Comparison of ENCODE assay signal across 17 cellular contexts in the genomic region with DNA sequence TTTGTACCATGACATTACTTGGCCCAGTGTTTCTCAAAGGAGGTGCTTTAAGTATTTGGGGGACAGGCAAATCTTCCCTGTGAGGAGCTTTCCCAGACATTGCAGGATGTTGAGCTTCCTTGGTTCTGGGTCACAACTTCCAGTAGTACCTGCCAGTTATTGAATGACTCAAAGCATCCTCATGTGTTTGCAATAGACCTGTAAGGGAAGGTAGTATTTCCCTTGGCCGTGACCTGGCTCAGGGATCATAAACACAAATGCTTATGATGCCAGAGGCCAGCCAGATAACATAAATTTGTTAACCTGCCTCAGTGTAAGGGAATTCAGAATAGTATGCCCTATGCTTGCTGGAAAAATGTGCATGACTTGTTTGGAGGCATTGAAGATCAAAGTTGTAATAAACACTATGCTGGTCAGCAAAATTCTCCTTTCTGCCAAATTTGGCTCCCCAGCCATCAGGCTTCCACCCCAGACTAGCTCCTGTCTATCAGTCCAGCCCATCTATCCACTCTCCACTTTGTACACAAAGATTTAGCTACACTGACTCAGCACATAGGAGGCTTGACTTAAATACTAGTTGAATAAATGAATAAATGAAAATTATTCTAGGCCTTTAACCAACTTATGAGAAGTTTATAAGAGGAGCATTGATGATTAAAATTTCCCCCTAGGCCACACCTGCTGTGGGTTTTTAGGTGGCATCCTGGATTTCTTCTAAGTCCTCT.
A peak's percentile ranks its signal among the peaks of the same experiment; 100 is the strongest.
DNase-seq lines count a peak whose midpoint lies in the region; ATAC-seq and TF ChIP-seq lines count a peak whose summit lies in the region.
"Had no signal": no experiment of that assay in that cellular context is flagged by ENCODE, and none has a peak within 500 bp of the region (broad histone marks: within the 10 kb centered on the region; RNA-seq: fewer than 3 reads in every experiment).

No MANE protein-coding gene starts in this region.

- H3K4me1 ChIP-seq in RWPE2 (ENCODE audit: insufficient read depth, poor library complexity, severe bottlenecking) (no peaks in the 10 kb centered on the region), trophoblast cell (ENCODE audit: control insufficient read depth in 1 of 2, insufficient read depth in 2 of 2, low read length in 2 of 2) (no peaks in the 10 kb centered on the region), mesendoderm (ENCODE audit: control insufficient read depth, low read depth, low read length) (no peaks in the 10 kb centered on the region)

- no CpG with 5 or more reads among the region's 1 CpG for WGBS in trophoblast cell (ENCODE audit: extremely low coverage, insufficient coverage, insufficient read length)
- no CpG with 5 or more reads among the region's 1 CpG for WGBS in mesendoderm (ENCODE audit: extremely low coverage, insufficient coverage, low lambda C conversion rate)

- peak overlapping the region; percentile 18 for H3K27ac Mint-ChIP-seq in glutamatergic neuron (ENCODE audit: unreplicated experiment)
- no peak overlapping the region for H3K27ac Mint-ChIP-seq in CD4-positive, alpha-beta T cell
- H3K27ac Mint-ChIP-seq: H9, IgD-negative memory B cell had no signal

- H2BK120ac ChIP-seq in trophoblast cell (ENCODE audit: insufficient read depth, low read length, poor library complexity) (no peak overlapping the region), mesendoderm (ENCODE audit: low read depth, low read length) (no peak overlapping the region)

- CTCF ChIA-PET in CD4-positive, alpha-beta T cell (lab: Charles Lee) = no interaction called here

- TF ChIP-seq CTCF in RWPE2 (IDR thresholded peaks at IDR 0.05; ENCODE audit: poor library complexity, severe bottlenecking) (no peak), glutamatergic neuron (IDR thresholded peaks at IDR 0.05; ENCODE audit: partially characterized antibody, unreplicated experiment) (no peak)
- TF ChIP-seq CTCF in CD4-positive, alpha-beta T cell (IDR thresholded peaks at IDR 0.05) = no peak

- H3K4me1 Mint-ChIP-seq in glutamatergic neuron (ENCODE audit: low read depth, unreplicated experiment) = peaks cover 59% of the 10 kb centered on the region
- no peaks in the 10 kb centered on the region for H3K4me1 Mint-ChIP-seq in CD4-positive, alpha-beta T cell (ENCODE audit: low read depth)
- H3K4me1 Mint-ChIP-seq: CD4-positive, alpha-beta memory T cell; H9; IgD-negative memory B cell had no signal

- no peak overlapping the region for H2BK12ac ChIP-seq in trophoblast cell (ENCODE audit: low read length)

- no peak overlapping the region for H4K8ac ChIP-seq in trophoblast cell (ENCODE audit: low read depth, low read length)
- H4K8ac ChIP-seq in mesendoderm (ENCODE audit: low read depth, low read length) = no peak overlapping the region

- no peaks in the 10 kb centered on the region for H3K27me3 ChIP-seq in RWPE2 (ENCODE audit: insufficient read depth, poor library complexity, severe bottlenecking)
- H3K27me3 ChIP-seq in trophoblast cell (ENCODE audit: insufficient read depth, low read length) = no peaks in the 10 kb centered on the region
- H3K27me3 ChIP-seq in mesendoderm (ENCODE audit: insufficient read depth, low read length, poor library complexity) = no peaks in the 10 kb centered on the region
- H3K27me3 ChIP-seq in CD4-positive, alpha-beta T cell (ENCODE audit: control insufficient read depth, insufficient read depth, low read length) = no peaks in the 10 kb centered on the region

- no peak overlapping the region for H3K56ac ChIP-seq in mesendoderm (ENCODE audit: low read length)

- peaks cover 1% of the 10 kb centered on the region for H3K9me3 Mint-ChIP-seq in glutamatergic neuron (ENCODE audit: unreplicated experiment)
- H3K9me3 Mint-ChIP-seq in CD4-positive, alpha-beta T cell = no peaks in the 10 kb centered on the region
- H3K9me3 Mint-ChIP-seq: H9, IgD-negative memory B cell had no signal

- no peak overlapping the region for H2AFZ ChIP-seq in trophoblast cell (ENCODE audit: insufficient read depth, low read length, poor library complexity)

- no peak overlapping the region for H3K4ac ChIP-seq in trophoblast cell (ENCODE audit: low read depth, low read length)
- no peak overlapping the region for H3K4ac ChIP-seq in mesendoderm (ENCODE audit: low read depth, low read length)

- H3K79me2 ChIP-seq in trophoblast cell (ENCODE audit: control insufficient read depth, insufficient read depth, low read length, poor library complexity) = no peaks in the 10 kb centered on the region
- H3K79me2 ChIP-seq in mesendoderm (ENCODE audit: control insufficient read depth, insufficient read depth, low read length) = no peaks in the 10 kb centered on the region

- H4K12ac ChIP-seq in trophoblast cell (ENCODE audit: low read depth, low read length) = no peak overlapping the region

- H2AK5ac ChIP-seq in trophoblast cell (ENCODE audit: low read length) = no peak overlapping the region
- no peak overlapping the region for H2AK5ac ChIP-seq in mesendoderm (ENCODE audit: low read length)

- H2BK5ac ChIP-seq in trophoblast cell (ENCODE audit: low read depth, low read length, poor library complexity) (no peak overlapping the region), mesendoderm (ENCODE audit: low read length) (no peak overlapping the region)

- H3K9ac ChIP-seq in trophoblast cell (ENCODE audit: low read length) = no peak overlapping the region
- H3K9ac ChIP-seq in mesendoderm (ENCODE audit: low read length) = no peak overlapping the region

- no peak overlapping the region for H3K4me3 Mint-ChIP-seq in glutamatergic neuron (ENCODE audit: unreplicated experiment)
- no peak overlapping the region for H3K4me3 Mint-ChIP-seq in CD4-positive, alpha-beta T cell
- H3K4me3 Mint-ChIP-seq: CD4-positive, alpha-beta memory T cell; H9; IgD-negative memory B cell had no signal

- H3K4me3 ChIP-seq in RWPE2 (ENCODE audit: severe bottlenecking) (no peak overlapping the region), trophoblast cell (ENCODE audit: low read depth, low read length) (no peak overlapping the region), mesendoderm (ENCODE audit: low read length) (no peak overlapping the region)

- H3K27me3 Mint-ChIP-seq in glutamatergic neuron (ENCODE audit: unreplicated experiment) = peaks cover 5% of the 10 kb centered on the region
- H3K27me3 Mint-ChIP-seq in CD4-positive, alpha-beta T cell = no peaks in the 10 kb centered on the region
- H3K27me3 Mint-ChIP-seq: CD4-positive, alpha-beta memory T cell; IgD-negative memory B cell had no signal

- no peak overlapping the region for H3K27ac ChIP-seq in RWPE2 (ENCODE audit: poor library complexity, severe bottlenecking)
- no peak overlapping the region for H3K27ac ChIP-seq in trophoblast cell (ENCODE audit: low read depth, low read length)
- H3K27ac ChIP-seq in mesendoderm (ENCODE audit: low read depth, low read length) = no peak overlapping the region
- no peak overlapping the region for H3K27ac ChIP-seq in CD4-positive, alpha-beta T cell (ENCODE audit: low read depth, low read length)
- H3K27ac ChIP-seq: C4-2B had no signal

- no peak overlapping the region for H4K5ac ChIP-seq in mesendoderm (ENCODE audit: low read length)

- no peak overlapping the region for H3K23ac ChIP-seq in trophoblast cell (ENCODE audit: low read length)
- no peak overlapping the region for H3K23ac ChIP-seq in mesendoderm (ENCODE audit: low read length)

- DNase-seq in RWPE2 (ENCODE audit: low spot score) (no peak), dermis blood vessel endothelial cell (peak; percentile 46), glutamatergic neuron (no peak), trophoblast cell (peak; percentile 48 to 80), mesendoderm (no peak)
- no peak for DNase-seq in CD4-positive, alpha-beta T cell
- no peak for DNase-seq in activated CD8-positive, alpha-beta memory T cell treated with anti-CD3 and anti-CD28 coated beads, Interleukin-2, amount 50 U/mL, for 4 hours
- DNase-seq: AML-193; CD4-positive, alpha-beta memory T cell; DMS153; DMS79; GDM1; H9 had no signal

- H3K9me3 ChIP-seq in RWPE2 (ENCODE audit: severe bottlenecking) (no peaks in the 10 kb centered on the region), trophoblast cell (ENCODE audit: insufficient read depth, low read depth, low read length) (no peaks in the 10 kb centered on the region)
- no peaks in the 10 kb centered on the region for H3K9me3 ChIP-seq in CD4-positive, alpha-beta T cell (ENCODE audit: control insufficient read depth, low read length)

- no peak overlapping the region for H4K91ac ChIP-seq in trophoblast cell (ENCODE audit: low read depth, low read length)

- H3K36me3 ChIP-seq in RWPE2 (ENCODE audit: low read depth) (no peaks in the 10 kb centered on the region), trophoblast cell (ENCODE audit: control insufficient read depth in 1 of 2, insufficient read depth in 2 of 2, low read length in 2 of 2) (no peaks in the 10 kb centered on the region), mesendoderm (ENCODE audit: control insufficient read depth, insufficient read depth, low read length) (no peaks in the 10 kb centered on the region)

- H3K36me3 Mint-ChIP-seq in glutamatergic neuron (ENCODE audit: unreplicated experiment) = no peaks in the 10 kb centered on the region
- H3K36me3 Mint-ChIP-seq in CD4-positive, alpha-beta T cell (ENCODE audit: low read depth) = no peaks in the 10 kb centered on the region
- H3K36me3 Mint-ChIP-seq: CD4-positive, alpha-beta memory T cell; IgD-negative memory B cell had no signal

- intact Hi-C loops in CD4-positive, alpha-beta T cell (cut with DNase I, micrococcal nuclease) = no loop called here

- H2BK15ac ChIP-seq in mesendoderm (replicated peaks; ENCODE audit: low read depth) = no peak overlapping the region

- POLR2A ChIA-PET in CD4-positive, alpha-beta T cell (lab: Charles Lee) = no interaction called here

- H3K18ac ChIP-seq in trophoblast cell (ENCODE audit: low read length) (no peak overlapping the region), mesendoderm (ENCODE audit: low read length) (no peak overlapping the region)

- H3K79me1 ChIP-seq in trophoblast cell (ENCODE audit: low read length) (no peaks in the 10 kb centered on the region), mesendoderm (ENCODE audit: low read length) (no peaks in the 10 kb centered on the region)

- ATAC-seq in RWPE2 (ENCODE audit: low read depth) = peak; percentile 27; the same call in 1 of the 3 replicates
- no peak for ATAC-seq in GM19452 (IDR thresholded peaks at IDR 0.05; ENCODE audit: unreplicated experiment)
- ATAC-seq in CD4-positive, alpha-beta T cell (ENCODE audit: poor library complexity) = no peak
- ATAC-seq: HepG2 had no signal

- H3K4me2 ChIP-seq in trophoblast cell (ENCODE audit: low read length) = no peak overlapping the region
- H3K4me2 ChIP-seq in mesendoderm (ENCODE audit: low read length) = no peak overlapping the region

- no peak overlapping the region for H3K14ac ChIP-seq in trophoblast cell (ENCODE audit: low read length)

Comparison
In these comparisons a context has a peak if more than half of its experiments do, and no peak if none do; other contexts are left out.
1. DNase-seq: peak in dermis blood vessel endothelial cell (single experiment) and trophoblast cell (2 of 2); none in RWPE2 (single experiment), glutamatergic neuron (single experiment), mesendoderm (single experiment), CD4-positive, alpha-beta T cell (0 of 10) and activated CD8-positive, alpha-beta memory T cell treated with anti-CD3 and anti-CD28 coated beads, Interleukin-2, amount 50 U/mL, for 4 hours (single experiment).